14 cellular contexts compared by ENCODE assay signal in genomic region chr21:27677547-27677946, GRCh38.
DNase-seq lines count a peak whose midpoint lies in the region; ATAC-seq and TF ChIP-seq lines count a peak whose summit lies in the region.
"Had no signal": no experiment of that assay in that cellular context is flagged by ENCODE, and none has a peak within 500 bp of the region (broad histone marks: within the 10 kb centered on the region; RNA-seq: fewer than 3 reads in every experiment).

No MANE protein-coding gene starts in this region.

- no peak overlapping the region for H3K27ac Mint-ChIP-seq in stimulated activated effector memory CD8-positive, alpha-beta T cell treated with anti-CD3 and anti-CD28 coated beads, Interleukin-12 subunit alpha, Interleukin-12 subunit beta, amount 100 ng/mL, for 72 hours
- H3K27ac Mint-ChIP-seq: CD4-positive, alpha-beta T cell; HFFc6 had no signal

- H3K9me3 Mint-ChIP-seq in stimulated activated effector memory CD8-positive, alpha-beta T cell treated with anti-CD3 and anti-CD28 coated beads, Interleukin-12 subunit alpha, Interleukin-12 subunit beta, amount 100 ng/mL, for 72 hours, result peaks cover 11% of the 10 kb centered on the region
- H3K9me3 Mint-ChIP-seq: CD4-positive, alpha-beta T cell; HFFc6 had no signal

- H3K36me3 Mint-ChIP-seq in stimulated activated effector memory CD8-positive, alpha-beta T cell treated with anti-CD3 and anti-CD28 coated beads, Interleukin-12 subunit alpha, Interleukin-12 subunit beta, amount 100 ng/mL, for 72 hours, result no peaks in the 10 kb centered on the region

- intact Hi-C loops in cardiac septum (cut with DNase I), result no loop called here

- TF ChIP-seq CTCF in AG10803 (conservative IDR thresholded peaks at IDR 0.05; ENCODE audit: low read length), result no peak
- no peak for TF ChIP-seq CTCF in fibroblast of the aortic adventitia (IDR thresholded peaks at IDR 0.05; ENCODE audit: insufficient read depth, low read length)

- no peak for ATAC-seq in stimulated activated effector memory CD8-positive, alpha-beta T cell treated with anti-CD3 and anti-CD28 coated beads, Interleukin-12 subunit alpha, Interleukin-12 subunit beta, amount 100 ng/mL, for 72 hours
- ATAC-seq in HG02973 (IDR thresholded peaks at IDR 0.05; ENCODE audit: unreplicated experiment), result no peak
- ATAC-seq: HCT116 had no signal

- no peak overlapping the region for H3K4me3 Mint-ChIP-seq in stimulated activated effector memory CD8-positive, alpha-beta T cell treated with anti-CD3 and anti-CD28 coated beads, Interleukin-12 subunit alpha, Interleukin-12 subunit beta, amount 100 ng/mL, for 72 hours
- H3K4me3 Mint-ChIP-seq: CD4-positive, alpha-beta T cell; HFFc6 had no signal

- no peaks in the 10 kb centered on the region for H3K4me1 Mint-ChIP-seq in stimulated activated effector memory CD8-positive, alpha-beta T cell treated with anti-CD3 and anti-CD28 coated beads, Interleukin-12 subunit alpha, Interleukin-12 subunit beta, amount 100 ng/mL, for 72 hours

- DNase-seq in AG10803 (ENCODE audit: low read depth), result peak; percentile 81
- DNase-seq in HS-27A (ENCODE audit: low read depth), result peak; percentile 40
- DNase-seq in fibroblast of the aortic adventitia (ENCODE audit: low read depth), result peak; percentile 42
- no peak for DNase-seq in cardiac septum (ENCODE audit: low spot score)
- no peak for DNase-seq in stimulated activated effector memory CD8-positive, alpha-beta T cell treated with anti-CD3 and anti-CD28 coated beads, Interleukin-12 subunit alpha, Interleukin-12 subunit beta, amount 100 ng/mL, for 72 hours (ENCODE audit: low spot score in 2 of 2)
- DNase-seq: AML-193; Caco-2; CD4-positive, alpha-beta T cell; GF-D8; GOT3; H7; HFFc6 had no signal

- H3K4me3 ChIP-seq in AG10803 (ENCODE audit: low read length) (no peak overlapping the region), fibroblast of the aortic adventitia (ENCODE audit: low read depth, low read length) (no peak overlapping the region)

Comparison
In these comparisons a context has a peak if more than half of its experiments do, and no peak if none do; other contexts are left out.
1. DNase-seq: peak in AG10803 (single experiment), HS-27A (single experiment) and fibroblast of the aortic adventitia (single experiment); none in cardiac septum (single experiment) and stimulated activated effector memory CD8-positive, alpha-beta T cell treated with anti-CD3 and anti-CD28 coated beads, Interleukin-12 subunit alpha, Interleukin-12 subunit beta, amount 100 ng/mL, for 72 hours (0 of 2).